Comparison of ENCODE assay signal across 1 cellular context in genomic region chr3:186605561-186606545, GRCh38.
TF ChIP-seq lines count a peak whose summit lies in the region.

No MANE protein-coding gene starts in this region.

TF ChIP-seq in HepG2, 621 proteins besides CTCF, POLR2A, EP300 and RAD21 (continued from another document and continues in another):
- TF ChIP-seq HNF1B (CRISPR knock-in tag; IDR thresholded peaks at IDR 0.05) (peak; percentile 65; the same call in 1 of the 2 replicates), PITX1 (CRISPR knock-in tag; IDR thresholded peaks at IDR 0.05) (peak; percentile 81), FOXM1 (CRISPR knock-in tag; IDR thresholded peaks at IDR 0.05) (no peak), ZNF331 (CRISPR knock-in tag; IDR thresholded peaks at IDR 0.05) (peak; percentile 82), ZNF18 (CRISPR knock-in tag; IDR thresholded peaks at IDR 0.05; ENCODE audit: insufficient replicate concordance) (peak; percentile 35), RBM22 (optimal IDR thresholded peaks at IDR 0.05; ENCODE audit: low read length) (no peak), ZBTB20 (CRISPR knock-in tag; IDR thresholded peaks at IDR 0.05; ENCODE audit: borderline replicate concordance, low read depth) (0 out of 2 replicates have a peak, but pooled peaks have one; percentile 52), ZFP36L2 (CRISPR knock-in tag; IDR thresholded peaks at IDR 0.05) (no peak), ZNF788 (CRISPR knock-in tag; IDR thresholded peaks at IDR 0.05; ENCODE audit: borderline replicate concordance) (no peak), TP53 (CRISPR knock-in tag; conservative IDR thresholded peaks at IDR 0.05) (no peak), PPARG (CRISPR knock-in tag; conservative IDR thresholded peaks at IDR 0.05) (peak; percentile 82), HOXA3 (CRISPR knock-in tag; IDR thresholded peaks at IDR 0.05) (peak; percentile 63; the same call in 1 of the 2 replicates), ZNF891 (CRISPR knock-in tag; IDR thresholded peaks at IDR 0.05) (no peak), ATF7 (IDR thresholded peaks at IDR 0.05) (no peak), ATF7 (CRISPR knock-in tag; IDR thresholded peaks at IDR 0.05) (no peak), BCL3 (CRISPR knock-in tag; IDR thresholded peaks at IDR 0.05) (0 out of 2 replicates have a peak, but pooled peaks have one; percentile 44), ZNF746 (CRISPR knock-in tag; IDR thresholded peaks at IDR 0.05) (no peak), ELK4 (CRISPR knock-in tag; IDR thresholded peaks at IDR 0.05; ENCODE audit: borderline replicate concordance) (no peak), ZNF235 (CRISPR knock-in tag; IDR thresholded peaks at IDR 0.05; ENCODE audit: borderline replicate concordance) (no peak), PAXIP1 (CRISPR knock-in tag; conservative IDR thresholded peaks at IDR 0.05) (peak; percentile 94), SRSF4 (IDR thresholded peaks at IDR 0.05; ENCODE audit: low read depth, low read length, poor library complexity, severe bottlenecking) (no peak), ZSCAN12 (CRISPR knock-in tag; IDR thresholded peaks at IDR 0.05) (no peak), ZNF652 (CRISPR knock-in tag; IDR thresholded peaks at IDR 0.05; ENCODE audit: borderline replicate concordance, low read depth) (peak; percentile 63; the same call in 1 of the 2 replicates), RCOR2 (CRISPR knock-in tag; IDR thresholded peaks at IDR 0.05) (peak; percentile 84), RBFOX2 (IDR thresholded peaks at IDR 0.05; ENCODE audit: low read depth, low read length) (peak; percentile 68), ZNF430 (CRISPR knock-in tag; IDR thresholded peaks at IDR 0.05) (no peak), MXD1 (CRISPR knock-in tag; IDR thresholded peaks at IDR 0.05) (no peak), BRD4 (CRISPR knock-in tag; IDR thresholded peaks at IDR 0.05) (peak; percentile 77), RORA (CRISPR knock-in tag; IDR thresholded peaks at IDR 0.05) (no peak), REPIN1 (CRISPR knock-in tag; IDR thresholded peaks at IDR 0.05; ENCODE audit: borderline replicate concordance, low read depth) (peak; percentile 66; the same call in 1 of the 2 replicates), ZNF574 (CRISPR knock-in tag; IDR thresholded peaks at IDR 0.05) (no peak), ATF2 (CRISPR knock-in tag; IDR thresholded peaks at IDR 0.05) (peak; percentile 79; the same call in 1 of the 2 replicates), KAT8 (CRISPR knock-in tag; IDR thresholded peaks at IDR 0.05) (peak; percentile 65), RBAK (CRISPR knock-in tag; IDR thresholded peaks at IDR 0.05) (no peak), CBX1 (IDR thresholded peaks at IDR 0.05; ENCODE audit: low read depth) (no peak), ISL2 (CRISPR knock-in tag; IDR thresholded peaks at IDR 0.05) (peak; percentile 95), HDAC2 (CRISPR knock-in tag; IDR thresholded peaks at IDR 0.05) (peak; percentile 81), ZSCAN22 (CRISPR knock-in tag; IDR thresholded peaks at IDR 0.05) (no peak), ZNF280D (CRISPR knock-in tag; IDR thresholded peaks at IDR 0.05) (no peak), NR2F6 (IDR thresholded peaks at IDR 0.05) (peak; percentile 57; the same call in 1 of the 2 replicates), NR2F6 (CRISPR knock-in tag; IDR thresholded peaks at IDR 0.05) (peak; percentile 72; the same call in 1 of the 2 replicates), STAT6 (CRISPR knock-in tag; IDR thresholded peaks at IDR 0.05; ENCODE audit: borderline replicate concordance) (0 out of 2 replicates have a peak, but pooled peaks have one; percentile 42), KAT7 (CRISPR knock-in tag; IDR thresholded peaks at IDR 0.05; ENCODE audit: borderline replicate concordance) (peak; percentile 66), MED13 (CRISPR knock-in tag; IDR thresholded peaks at IDR 0.05) (peak; percentile 83)
